ENCODE assay signal across 31 cellular contexts in the genomic region with DNA sequence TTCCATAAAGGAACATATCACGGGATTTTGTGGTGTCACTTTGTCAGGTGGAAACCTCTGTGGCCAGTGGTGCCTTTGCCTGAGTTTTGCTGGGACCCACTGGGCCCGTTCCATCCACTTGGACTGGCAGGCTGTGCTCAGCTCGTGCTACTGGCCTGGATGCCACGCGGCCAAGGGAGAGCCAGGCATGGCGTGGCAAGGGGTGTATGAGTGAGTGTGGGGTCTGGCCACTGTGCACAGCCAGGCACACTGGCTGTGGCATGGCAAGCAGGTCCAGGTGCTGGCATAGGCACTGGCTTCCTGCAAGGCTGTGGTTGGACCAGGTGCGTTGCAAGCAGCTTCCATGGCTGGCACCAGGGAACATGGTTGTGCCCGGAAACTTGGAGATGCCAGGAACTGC.
"Had no signal": no experiment of that assay in that cellular context is flagged by ENCODE, and none has a peak within 500 bp of the region (broad histone marks: within the 10 kb centered on the region; RNA-seq: fewer than 3 reads in every experiment).

No MANE protein-coding gene starts in this region.

- H3K9me3 ChIP-seq: ascending aorta, breast epithelium, esophagus muscularis mucosa, gastrocnemius medialis had no signal

- H3K27ac ChIP-seq: ascending aorta, breast epithelium, cardiac muscle cell, esophagus muscularis mucosa, foreskin keratinocyte, gastrocnemius medialis, WERI-Rb-1 had no signal

- H3K4me3 ChIP-seq: ascending aorta, breast epithelium, cardiac muscle cell, esophagus muscularis mucosa, gastrocnemius medialis had no signal

- FAIRE-seq: colon had no signal

- DNase-seq: activated B cell treated with CpG ODN at 0.5 μM for 24 hours; activated CD4-positive, alpha-beta T cell treated with anti-CD3 and anti-CD28 coated beads for 48 hours; activated CD4-positive, alpha-beta T cell treated with anti-CD3 and anti-CD28 coated beads, Interleukin-2, amount 50 U/mL, for 1 hour; activated CD4-positive, alpha-beta T cell treated with anti-CD3 and anti-CD28 coated beads, Interleukin-2, amount 50 U/mL, for 48 hours; activated CD8-positive, alpha-beta memory T cell treated with anti-CD3 and anti-CD28 coated beads for 24 hours; activated CD8-positive, alpha-beta T cell treated with anti-CD3 and anti-CD28 coated beads for 36 hours; activated effector memory CD4-positive, alpha-beta T cell treated with Interleukin-2 at 50 U/mL for 16 hours; activated naive CD4-positive, alpha-beta T cell; activated naive CD4-positive, alpha-beta T cell treated with anti-CD3 and anti-CD28 coated beads, Interleukin-2, amount 10 ng/mL, durations not matched to agents 7 days and 5 days; activated naive CD8-positive, alpha-beta T cell treated with anti-CD3 and anti-CD28 coated beads, Interleukin-2, amount 10 ng/mL, durations not matched to agents 7 days and 5 days; activated T-cell treated with anti-CD3 and anti-CD28 coated beads, Interleukin-2, amount 50 U/mL, for 4 hours; cortex of kidney; dermis blood vessel endothelial cell; effector CD4-positive, alpha-beta T cell; effector memory CD8-positive, alpha-beta T cell; erythroblast; foreskin keratinocyte; gastrocnemius medialis; glutamatergic neuron; T-helper 1 cell; T-helper 17 cell; T1000; WERI-Rb-1 had no signal

- H3K27me3 ChIP-seq: ascending aorta, breast epithelium, cardiac muscle cell, esophagus muscularis mucosa, foreskin keratinocyte, gastrocnemius medialis had no signal

- H3K4me1 ChIP-seq: breast epithelium, esophagus muscularis mucosa, foreskin keratinocyte, gastrocnemius medialis had no signal

- ATAC-seq: activated CD4-positive, CD25-positive, alpha-beta regulatory T cell treated with anti-CD3 and anti-CD28 coated beads, Interleukin-2, amount 50 U/mL, for 24 hours; activated CD8-positive, alpha-beta T cell treated with anti-CD3 and anti-CD28 coated beads for 36 hours; activated naive CD4-positive, alpha-beta T cell treated with anti-CD3 and anti-CD28 coated beads, Interleukin-2, amount 50 U/mL, for 72 hours; activated T-cell treated with anti-CD3 and anti-CD28 coated beads, Interleukin-2, amount 50 U/mL, for 4 hours; activated T-helper 17 cell treated with anti-CD3 and anti-CD28 coated beads, Interleukin-2, amount 50 U/mL, for 72 hours; effector memory CD8-positive, alpha-beta T cell; foreskin keratinocyte; gastrocnemius medialis; T-helper 17 cell had no signal
